1 cellular context compared by ENCODE assay signal in the genomic region with DNA sequence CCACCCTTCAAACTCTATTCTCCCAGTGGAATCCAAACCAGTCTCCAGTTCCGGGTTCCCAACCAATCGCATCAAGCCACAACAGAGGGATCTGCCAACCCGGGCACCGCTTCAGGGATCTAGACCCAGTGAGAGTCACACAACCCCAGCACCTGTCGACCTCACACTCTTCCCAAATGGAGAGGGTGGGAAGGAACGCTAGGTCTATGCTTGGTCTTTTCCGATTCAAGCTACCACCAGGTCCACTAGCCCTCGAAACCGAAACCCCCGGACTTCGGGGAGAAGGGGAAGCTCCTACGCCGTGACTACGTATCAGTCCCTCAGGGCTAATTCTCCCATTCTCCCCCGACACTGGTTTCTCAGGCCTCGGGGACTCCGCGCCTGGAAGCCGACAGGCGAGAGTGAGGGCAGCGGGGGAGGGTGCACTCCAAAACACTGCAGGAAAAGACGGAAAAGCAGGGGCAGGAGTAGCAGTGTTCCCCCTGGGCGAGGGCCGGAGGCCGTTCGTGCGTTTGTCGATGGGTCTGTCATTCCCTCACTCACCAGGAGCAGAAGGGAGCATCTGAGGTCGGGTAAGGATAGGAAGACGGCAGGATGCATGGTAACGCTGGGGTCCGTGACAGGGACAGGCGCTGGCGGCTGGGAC.
TF ChIP-seq lines count a peak whose summit lies in the region.

No MANE protein-coding gene starts in this region.

TF ChIP-seq in HepG2, 621 proteins besides CTCF, POLR2A, EP300 and RAD21 (continued from another document):
- TF ChIP-seq ZUFSP (CRISPR knock-in tag; IDR thresholded peaks at IDR 0.05; ENCODE audit: borderline replicate concordance) (no peak), ZNF614 (CRISPR knock-in tag; IDR thresholded peaks at IDR 0.05; ENCODE audit: borderline replicate concordance) (no peak), ZBTB43 (CRISPR knock-in tag; conservative IDR thresholded peaks at IDR 0.05) (no peak), ZBTB20 (CRISPR knock-in tag; IDR thresholded peaks at IDR 0.05; ENCODE audit: borderline replicate concordance, low read depth) (no peak), POLR2G (IDR thresholded peaks at IDR 0.05; ENCODE audit: low read depth, low read length) (peak; percentile 35; the same call in 1 of the 2 replicates), GLMP (CRISPR knock-in tag; IDR thresholded peaks at IDR 0.05; ENCODE audit: borderline replicate concordance) (no peak), HNF4A (CRISPR knock-in tag; IDR thresholded peaks at IDR 0.05) (no peak), MIER2 (CRISPR knock-in tag; IDR thresholded peaks at IDR 0.05) (no peak), KAT7 (CRISPR knock-in tag; IDR thresholded peaks at IDR 0.05; ENCODE audit: borderline replicate concordance) (no peak), FOXK2 (IDR thresholded peaks at IDR 0.05) (no peak), KLF12 (CRISPR knock-in tag; IDR thresholded peaks at IDR 0.05; ENCODE audit: borderline replicate concordance) (no peak), ESRRA (CRISPR knock-in tag; IDR thresholded peaks at IDR 0.05; ENCODE audit: low read depth) (no peak), PRDM10 (CRISPR knock-in tag; IDR thresholded peaks at IDR 0.05; ENCODE audit: low read depth) (no peak), SIX4 (CRISPR knock-in tag; IDR thresholded peaks at IDR 0.05) (no peak), U2AF1 (optimal IDR thresholded peaks at IDR 0.05; ENCODE audit: low read depth, low read length) (no peak), NFE2L2 (IDR thresholded peaks at IDR 0.05; ENCODE audit: low read length) (no peak), ZNF468 (CRISPR knock-in tag; IDR thresholded peaks at IDR 0.05) (no peak), ZNF547 (CRISPR knock-in tag; IDR thresholded peaks at IDR 0.05) (peak; percentile 18; the same call in 1 of the 2 replicates), GTF2F1 (IDR thresholded peaks at IDR 0.05; ENCODE audit: low read length) (no peak), FOXO1 (CRISPR knock-in tag; IDR thresholded peaks at IDR 0.05) (0 out of 2 replicates have a peak, but pooled peaks have one; percentile 12), CBX5 (CRISPR knock-in tag; IDR thresholded peaks at IDR 0.05; ENCODE audit: borderline replicate concordance) (no peak), ONECUT2 (CRISPR knock-in tag; IDR thresholded peaks at IDR 0.05) (no peak), ZNF703 (CRISPR knock-in tag; IDR thresholded peaks at IDR 0.05; ENCODE audit: borderline replicate concordance) (no peak), GLI4 (CRISPR knock-in tag; IDR thresholded peaks at IDR 0.05; ENCODE audit: borderline replicate concordance) (peak; percentile 83; the same call in 1 of the 2 replicates)
- TF ChIP-seq, protein P1, sequence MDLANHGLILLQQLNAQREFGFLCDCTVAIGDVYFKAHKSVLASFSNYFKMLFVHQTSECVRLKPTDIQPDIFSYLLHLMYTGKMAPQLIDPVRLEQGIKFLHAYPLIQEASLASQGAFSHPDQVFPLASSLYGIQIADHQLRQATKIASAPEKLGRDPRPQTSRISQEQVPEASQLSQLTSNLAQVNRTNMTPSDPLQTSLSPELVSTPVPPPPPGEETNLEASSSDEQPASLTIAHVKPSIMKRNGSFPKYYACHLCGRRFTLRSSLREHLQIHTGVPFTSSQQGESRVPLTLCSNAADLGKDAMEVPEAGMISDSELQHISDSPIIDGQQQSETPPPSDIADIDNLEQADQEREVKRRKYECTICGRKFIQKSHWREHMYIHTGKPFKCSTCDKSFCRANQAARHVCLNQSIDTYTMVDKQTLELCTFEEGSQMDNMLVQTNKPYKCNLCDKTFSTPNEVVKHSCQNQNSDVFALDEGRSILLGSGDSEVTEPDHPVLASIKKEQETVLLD (CRISPR knock-in tag; IDR thresholded peaks at IDR 0.05; ENCODE audit: low read depth), result peak; percentile 23; the same call in 1 of the 2 replicates
